ENCODE assay signal across 15 cellular contexts in the genomic region with DNA sequence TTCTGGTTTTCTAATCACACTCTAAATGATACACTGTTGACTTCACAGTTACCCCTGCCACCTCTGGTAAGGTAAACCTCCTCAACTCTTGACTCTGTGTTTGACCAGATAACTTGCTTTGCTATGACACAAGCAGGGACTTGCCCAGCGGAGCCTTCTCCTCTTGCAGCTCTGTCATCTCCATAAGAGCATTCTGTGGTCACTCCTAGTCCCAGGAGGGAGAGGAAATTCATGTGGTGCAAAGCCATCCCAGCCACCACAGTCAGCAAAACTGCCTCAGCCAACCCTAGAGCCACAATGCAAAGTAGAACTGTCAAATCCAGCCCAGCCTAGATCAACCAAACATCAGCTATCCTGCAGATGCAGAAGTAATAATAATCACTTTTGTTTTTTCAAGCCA.
DNase-seq lines count a peak whose midpoint lies in the region; ATAC-seq and TF ChIP-seq lines count a peak whose summit lies in the region.
"Had no signal": no experiment of that assay in that cellular context is flagged by ENCODE, and none has a peak within 500 bp of the region (broad histone marks: within the 10 kb centered on the region; RNA-seq: fewer than 3 reads in every experiment).

No MANE protein-coding gene starts in this region.

- H4K8ac ChIP-seq in mesendoderm (ENCODE audit: low read depth, low read length), result no peak overlapping the region

- peak overlapping the region; percentile 14 for H3K18ac ChIP-seq in mesendoderm (ENCODE audit: low read length)

- H3K4me2 ChIP-seq in DND-41 (ENCODE audit: insufficient read depth, low read length) (no peak overlapping the region), mesendoderm (ENCODE audit: low read length) (no peak overlapping the region)

- H3K4me1 ChIP-seq in DND-41 (ENCODE audit: insufficient read depth, low read length), result no peaks in the 10 kb centered on the region
- H3K4me1 ChIP-seq in mesendoderm (ENCODE audit: control insufficient read depth, low read depth, low read length), result no peaks in the 10 kb centered on the region
- no peaks in the 10 kb centered on the region for H3K4me1 ChIP-seq in ascending aorta
- H3K4me1 ChIP-seq: Peyer's patch had no signal

- H3K9me3 ChIP-seq in DND-41 (ENCODE audit: insufficient read depth, low read length, severe bottlenecking) (peaks cover 8% of the 10 kb centered on the region), ascending aorta (peaks cover 0 to 8% of the 10 kb centered on the region in 2 donors)

- H3K9ac ChIP-seq in DND-41 (ENCODE audit: low read depth, low read length) (no peak overlapping the region), mesendoderm (ENCODE audit: low read length) (no peak overlapping the region)

- H3K79me1 ChIP-seq in mesendoderm (ENCODE audit: low read length), result no peaks in the 10 kb centered on the region

- no peak overlapping the region for H2BK15ac ChIP-seq in mesendoderm (replicated peaks; ENCODE audit: low read depth)

- H3K4me3 ChIP-seq in DND-41 (ENCODE audit: low read depth in 1 of 2, low read length in 2 of 2) (no peak overlapping the region), mesendoderm (ENCODE audit: low read length) (no peak overlapping the region), ascending aorta (no peak overlapping the region)
- H3K4me3 ChIP-seq: Peyer's patch had no signal

- H2AK5ac ChIP-seq in mesendoderm (ENCODE audit: low read length), result no peak overlapping the region

- H3K36me3 ChIP-seq in DND-41 (ENCODE audit: insufficient read depth, low read length), result no peaks in the 10 kb centered on the region
- no peaks in the 10 kb centered on the region for H3K36me3 ChIP-seq in mesendoderm (ENCODE audit: control insufficient read depth, insufficient read depth, low read length)
- no peaks in the 10 kb centered on the region for H3K36me3 ChIP-seq in ascending aorta
- H3K36me3 ChIP-seq: Peyer's patch had no signal

- H2AFZ ChIP-seq in DND-41 (ENCODE audit: low read depth, low read length), result 0 out of 2 replicates have a peak overlapping the region, but pooled peaks have one; percentile 8

- H4K20me1 ChIP-seq in DND-41 (ENCODE audit: insufficient read depth, low read length), result no peaks in the 10 kb centered on the region

- H2BK5ac ChIP-seq in mesendoderm (ENCODE audit: low read length), result no peak overlapping the region

- no peaks in the 10 kb centered on the region for H3K79me2 ChIP-seq in DND-41 (ENCODE audit: insufficient read depth, low read length)
- H3K79me2 ChIP-seq in mesendoderm (ENCODE audit: control insufficient read depth, insufficient read depth, low read length), result no peaks in the 10 kb centered on the region

- H3K56ac ChIP-seq in mesendoderm (ENCODE audit: low read length), result no peak overlapping the region

- TF ChIP-seq CTCF in DND-41 (IDR thresholded peaks at IDR 0.05; ENCODE audit: borderline replicate concordance, extremely low read depth, low read length, poor library complexity, severe bottlenecking) (no peak), ascending aorta (IDR thresholded peaks at IDR 0.05) (no peak)

- ATAC-seq in DND-41 (ENCODE audit: insufficient read depth, low read depth) (peak; percentile 50; the same call in 1 of the 3 replicates), HG03342 (IDR thresholded peaks at IDR 0.05; ENCODE audit: unreplicated experiment) (no peak)

- H4K5ac ChIP-seq in mesendoderm (ENCODE audit: low read length), result no peak overlapping the region

- no CpG with 5 or more reads among the region's 1 CpG for WGBS in mesendoderm (ENCODE audit: extremely low coverage, insufficient coverage, low lambda C conversion rate)

- H3K27me3 ChIP-seq in DND-41 (ENCODE audit: insufficient read depth, low read length, poor library complexity) (no peaks in the 10 kb centered on the region), mesendoderm (ENCODE audit: insufficient read depth, low read length, poor library complexity) (no peaks in the 10 kb centered on the region), ascending aorta (no peaks in the 10 kb centered on the region)
- H3K27me3 ChIP-seq: Peyer's patch had no signal

- no peak overlapping the region; the same call in 1 of the 2 replicates for H3K27ac ChIP-seq in DND-41 (ENCODE audit: low read length)
- no peak overlapping the region for H3K27ac ChIP-seq in mesendoderm (ENCODE audit: low read depth, low read length)
- no peak overlapping the region for H3K27ac ChIP-seq in ascending aorta
- H3K27ac ChIP-seq: C4-2B, Peyer's patch had no signal

- no peak overlapping the region for H3K4ac ChIP-seq in mesendoderm (ENCODE audit: low read depth, low read length)

- peak overlapping the region; percentile 29 for H3K23ac ChIP-seq in mesendoderm (ENCODE audit: low read length)

- intact Hi-C loops in ascending aorta (cut with DNase I), result no loop called here

- no peak for DNase-seq in DND-41
- peak; percentile 49 for DNase-seq in LHCN-M2 (ENCODE audit: low read depth)
- peak; percentile 13 for DNase-seq in astrocyte of the hippocampus (ENCODE audit: low read depth, low spot score)
- DNase-seq in mesendoderm, result no peak
- DNase-seq in dermis blood vessel endothelial cell, result no peak
- DNase-seq in ascending aorta (ENCODE audit: low spot score in 2 of 2), result no peak
- DNase-seq in RKO (ENCODE audit: low spot score), result no peak
- DNase-seq: DMS153, NCI-H1092, NCI-H1694 treated with DMSO at 0.1 percent for 48 hours, NCI-H774, Peyer's patch, SIG-M5 had no signal

- no peak overlapping the region for H2BK120ac ChIP-seq in mesendoderm (ENCODE audit: low read depth, low read length)

Comparison
In these comparisons a context has a peak if more than half of its experiments do, and no peak if none do; other contexts are left out.
1. DNase-seq: peak in LHCN-M2 (single experiment) and astrocyte of the hippocampus (single experiment); none in DND-41 (single experiment), mesendoderm (single experiment), dermis blood vessel endothelial cell (single experiment), ascending aorta (0 of 2) and RKO (single experiment).